In genomic region chr13:46295531-46296464, GRCh38 we compare ENCODE assay signal across 9 cellular contexts.
DNase-seq lines count a peak whose midpoint lies in the region; ATAC-seq, FAIRE-seq and TF ChIP-seq lines count a peak whose summit lies in the region.
"Had no signal": no experiment of that assay in that cellular context is flagged by ENCODE, and none has a peak within 500 bp of the region (broad histone marks: within the 10 kb centered on the region; RNA-seq: fewer than 3 reads in every experiment).

No MANE protein-coding gene starts in this region.

- no peak for TF ChIP-seq CTCF in MCF 10A (IDR thresholded peaks at IDR 0.05; ENCODE audit: unreplicated experiment)

- no TSS peak for BruUV-seq in MCF 10A (replicated peaks; lab: Mats Ljungman, UMichigan)

- CTCF ChIA-PET in MCF 10A (lab: Yijun Ruan, JAX) = interaction anchor here (0.8 to 1.4 kb wide), 2 partner anchors 8 to 19 kb away, joined by 3 to 4 read pairs; no protein-coding TSS in a partner anchor

- no peak for TF ChIP-seq POLR2A in GM12892 (IDR thresholded peaks at IDR 0.05; ENCODE audit: low read depth, low read length)

- H3K27ac Mint-ChIP-seq in T-helper 17 cell (peak overlapping the region; percentile 93), MCF 10A (ENCODE audit: low read depth, unreplicated experiment) (peak overlapping the region; percentile 95)

- DNase-seq in GM12892 (ENCODE audit: insufficient read length) = no peak
- DNase-seq in T-helper 17 cell = peak in 2 of 3 donors; percentile 53
- peak; percentile 93 for DNase-seq in MCF 10A (ENCODE audit: unreplicated experiment)
- peak; percentile 2 for DNase-seq in midbrain (lab: John Stamatoyannopoulos, UW)
- DNase-seq in superior temporal gyrus (ENCODE audit: extremely low spot score) = peak; percentile 47
- DNase-seq in NCI-H146 (lab: John Stamatoyannopoulos, UW) = no peak
- DNase-seq in cerebellar cortex (ENCODE audit: low spot score) = no peak

- POLR2A ChIA-PET in MCF 10A (lab: Yijun Ruan, JAX) = interaction anchor here (0.6 to 1.3 kb wide), 8 partner anchors 8 to 719 kb away, joined by 3 to 5 read pairs (median 3); no protein-coding TSS in a partner anchor

- intact Hi-C loops in MCF 10A (cut with micrococcal nuclease) = no loop called here

- H3K27me3 Mint-ChIP-seq in T-helper 17 cell (no peaks in the 10 kb centered on the region), MCF 10A (ENCODE audit: insufficient read depth, unreplicated experiment) (no peaks in the 10 kb centered on the region)

- peak overlapping the region; percentile 86 for H3K4me3 Mint-ChIP-seq in T-helper 17 cell
- H3K4me3 Mint-ChIP-seq in MCF 10A (ENCODE audit: unreplicated experiment) = peak overlapping the region; percentile 39

- H3K9me3 Mint-ChIP-seq in MCF 10A (ENCODE audit: unreplicated experiment) = peaks cover 8% of the 10 kb centered on the region

- H3K4me1 Mint-ChIP-seq in T-helper 17 cell = peaks cover 42% of the 10 kb centered on the region
- peaks cover 21% of the 10 kb centered on the region for H3K4me1 Mint-ChIP-seq in MCF 10A (ENCODE audit: insufficient read depth, unreplicated experiment)

- H3K36me3 Mint-ChIP-seq in T-helper 17 cell (ENCODE audit: low read depth) = no peaks in the 10 kb centered on the region
- no peaks in the 10 kb centered on the region for H3K36me3 Mint-ChIP-seq in MCF 10A (ENCODE audit: insufficient read depth, unreplicated experiment)

- no peaks in the 10 kb centered on the region for H3K9me3 ChIP-seq in T-helper 17 cell (ENCODE audit: control insufficient read depth, low read length, poor library complexity, severe bottlenecking)
- H3K9me3 ChIP-seq: tibial artery had no signal

- ATAC-seq in HG03139 (IDR thresholded peaks at IDR 0.05; ENCODE audit: unreplicated experiment) = peak; percentile 71
- ATAC-seq in T-helper 17 cell = peak; percentile 92

- peak; percentile 14 for FAIRE-seq in GM12892 (lab: Jason Lieb, UNC)

Comparison
In these comparisons a context has a peak if more than half of its experiments do, and no peak if none do; other contexts are left out.
1. DNase-seq: peak in T-helper 17 cell (2 of 3), MCF 10A (single experiment), midbrain (single experiment) and superior temporal gyrus (single experiment); none in GM12892 (single experiment), NCI-H146 (single experiment) and cerebellar cortex (single experiment).